ENCODE assay signal across 16 cellular contexts in genomic region chr9:36868591-36869282, GRCh38.
DNase-seq lines count a peak whose midpoint lies in the region; ATAC-seq and TF ChIP-seq lines count a peak whose summit lies in the region.
"Had no signal": no experiment of that assay in that cellular context is flagged by ENCODE, and none has a peak within 500 bp of the region (broad histone marks: within the 10 kb centered on the region; RNA-seq: fewer than 3 reads in every experiment).

No MANE protein-coding gene starts in this region.

- no peaks in the 10 kb centered on the region for H3K27me3 ChIP-seq in SJCRH30

- H3K4me1 ChIP-seq in SJCRH30 = no peaks in the 10 kb centered on the region

- H3K9me3 Mint-ChIP-seq in natural killer cell treated with Interleukin-12 subunit alpha and Interleukin-12 subunit beta and Interleukin-15 and Interleukin-18, amount 100 ng/mL, for 72 hours = no peaks in the 10 kb centered on the region
- H3K9me3 Mint-ChIP-seq in natural killer cell = no peaks in the 10 kb centered on the region
- H3K9me3 Mint-ChIP-seq: CD4-positive, alpha-beta memory T cell; GM23338 had no signal

- H3K4me3 ChIP-seq in SJCRH30 = no peak overlapping the region
- H3K4me3 ChIP-seq: GM12878, GM23338 had no signal

- no peak overlapping the region for H3K27ac ChIP-seq in SJCRH30
- H3K27ac ChIP-seq: RWPE1 had no signal

- peaks cover 6 to 10% of the 10 kb centered on the region in 2 donors for H3K27me3 Mint-ChIP-seq in natural killer cell treated with Interleukin-12 subunit alpha and Interleukin-12 subunit beta and Interleukin-15 and Interleukin-18, amount 100 ng/mL, for 72 hours
- H3K27me3 Mint-ChIP-seq in natural killer cell (ENCODE audit: low read depth in 2 of 2) = peaks cover 10 to 16% of the 10 kb centered on the region in 2 donors

- H3K36me3 Mint-ChIP-seq in natural killer cell treated with Interleukin-12 subunit alpha and Interleukin-12 subunit beta and Interleukin-15 and Interleukin-18, amount 100 ng/mL, for 72 hours = no peaks in the 10 kb centered on the region
- no peaks in the 10 kb centered on the region for H3K36me3 Mint-ChIP-seq in natural killer cell
- H3K36me3 Mint-ChIP-seq: CD4-positive, alpha-beta memory T cell had no signal

- peak; percentile 53 for DNase-seq in natural killer cell treated with Interleukin-12 subunit alpha and Interleukin-12 subunit beta and Interleukin-15 and Interleukin-18, amount 100 ng/mL, for 72 hours (ENCODE audit: low spot score)
- DNase-seq in natural killer cell (no peak), SJCRH30 (peak; percentile 14), posterior vena cava (ENCODE audit: low spot score) (peak; percentile 68), NCI-H510A (lab: John Stamatoyannopoulos, UW) (no peak)
- DNase-seq: CD4-positive, alpha-beta memory T cell; DND-41; GDM1; KBM-7; NCI-H2227 treated with DMSO at 0.1 percent for 48 hours had no signal

- no peaks in the 10 kb centered on the region for H3K9me3 ChIP-seq in SJCRH30 (replicated peaks)

- TF ChIP-seq CTCF in natural killer cell (IDR thresholded peaks at IDR 0.05) = no peak

- no peak overlapping the region for H3K27ac Mint-ChIP-seq in natural killer cell treated with Interleukin-12 subunit alpha and Interleukin-12 subunit beta and Interleukin-15 and Interleukin-18, amount 100 ng/mL, for 72 hours
- H3K27ac Mint-ChIP-seq in natural killer cell = no peak overlapping the region
- H3K27ac Mint-ChIP-seq: GM23338 had no signal

- intact Hi-C loops in natural killer cell (cut with micrococcal nuclease) = no loop called here
- intact Hi-C loops in posterior vena cava (cut with DNase I) = loop anchor here in 1 of 2 donors (10.0 kb wide), 1 partner anchor 64 kb away; no protein-coding TSS in a partner anchor

- H3K4me1 Mint-ChIP-seq in natural killer cell treated with Interleukin-12 subunit alpha and Interleukin-12 subunit beta and Interleukin-15 and Interleukin-18, amount 100 ng/mL, for 72 hours (ENCODE audit: low read depth in 2 of 2) = no peaks in the 10 kb centered on the region
- H3K4me1 Mint-ChIP-seq in natural killer cell = peaks cover 0 to 5% of the 10 kb centered on the region in 2 donors

- no peaks in the 10 kb centered on the region for H3K36me3 ChIP-seq in SJCRH30

- H3K4me3 Mint-ChIP-seq in natural killer cell treated with Interleukin-12 subunit alpha and Interleukin-12 subunit beta and Interleukin-15 and Interleukin-18, amount 100 ng/mL, for 72 hours = no peak overlapping the region
- no peak overlapping the region for H3K4me3 Mint-ChIP-seq in natural killer cell
- H3K4me3 Mint-ChIP-seq: CD4-positive, alpha-beta memory T cell; GM23338 had no signal

- ATAC-seq in natural killer cell treated with Interleukin-12 subunit alpha and Interleukin-12 subunit beta and Interleukin-15 and Interleukin-18, amount 100 ng/mL, for 72 hours = no peak
- ATAC-seq in natural killer cell (no peak), HG03097 (IDR thresholded peaks at IDR 0.05; ENCODE audit: low FRiP score, unreplicated experiment) (no peak), GM18520 (IDR thresholded peaks at IDR 0.05; ENCODE audit: unreplicated experiment) (no peak)
- ATAC-seq: GM12878, GM23338, HCT116 had no signal

Comparison
In these comparisons a context has a peak if more than half of its experiments do, and no peak if none do; other contexts are left out.
1. DNase-seq: peak in natural killer cell treated with Interleukin-12 subunit alpha and Interleukin-12 subunit beta and Interleukin-15 and Interleukin-18, amount 100 ng/mL, for 72 hours (single experiment), SJCRH30 (2 of 2) and posterior vena cava (single experiment); none in natural killer cell (single experiment) and NCI-H510A (single experiment).